In the genomic region with DNA sequence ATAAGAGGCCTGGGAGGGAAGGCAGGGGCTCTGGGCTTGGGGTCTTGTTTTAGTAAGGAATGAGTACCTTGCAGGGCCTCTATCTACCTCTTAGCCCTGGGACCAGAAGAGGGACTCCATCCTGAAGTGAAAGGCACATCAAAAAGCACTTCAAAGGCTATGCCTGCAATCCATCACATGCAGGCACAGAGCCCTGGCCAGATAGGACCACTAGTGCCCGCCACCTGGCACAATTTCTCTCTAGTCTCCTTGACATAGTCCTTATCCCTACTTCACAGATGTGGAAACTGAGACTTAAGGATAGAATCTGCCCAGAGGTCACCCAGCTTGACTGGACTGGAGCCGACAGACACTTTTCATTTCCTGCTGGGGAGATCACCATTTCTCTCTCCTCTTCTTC, we compare ENCODE assay signal across 17 cellular contexts. TPM values are rescaled to one million over a fixed set of nuclear protein-coding genes. Genes with fewer than 3 reads are reported as not detected.
DNase-seq lines count a peak whose midpoint lies in the region; ATAC-seq and TF ChIP-seq lines count a peak whose summit lies in the region.
"Had no signal": no experiment of that assay in that cellular context is flagged by ENCODE, and none has a peak within 500 bp of the region (broad histone marks: within the 10 kb centered on the region; RNA-seq: fewer than 3 reads in every experiment).

No MANE protein-coding gene starts in this region.

- H3K27me3 ChIP-seq in Panc1 (ENCODE audit: control insufficient read depth, insufficient read depth, low read length) (no peaks in the 10 kb centered on the region), endodermal cell (ENCODE audit: control insufficient read depth, insufficient read depth, low read length, poor library complexity, severe bottlenecking) (no peaks in the 10 kb centered on the region), mucosa of rectum (ENCODE audit: control insufficient read depth in 2 of 2, insufficient read depth in 2 of 2, low read length in 2 of 2) (no peaks in the 10 kb centered on the region)
- H3K27me3 ChIP-seq: body of pancreas had no signal

- intact Hi-C loops in Panc1 (cut with micrococcal nuclease; ENCODE audit: unreplicated experiment), result no loop called here

- no peaks in the 10 kb centered on the region for H3K27me3 Mint-ChIP-seq in endodermal cell (ENCODE audit: insufficient read depth)
- H3K27me3 Mint-ChIP-seq: activated CD4-positive, alpha-beta memory T cell treated with anti-CD3 and anti-CD28 coated beads for 36 hours; stimulated activated naive B cell treated with anti-CD40 and anti-IgM and Interleukin-4, amounts not matched to agents 10 μg/mL and 1 μg/mL and 100 μg/mL, for 72 hours had no signal

- H3K27ac ChIP-seq in Panc1 (ENCODE audit: low read length), result 0 out of 2 replicates have a peak overlapping the region, but pooled peaks have one; percentile 13
- H3K27ac ChIP-seq in endodermal cell (ENCODE audit: low read depth, low read length), result peak overlapping the region; percentile 96
- peak overlapping the region; percentile 14 to 54 for H3K27ac ChIP-seq in mucosa of rectum (ENCODE audit: low read depth in 2 of 2, low read length in 2 of 2)
- peak overlapping the region; percentile 58 for H3K27ac ChIP-seq in substantia nigra (ENCODE audit: low read depth, low read length, poor library complexity, severe bottlenecking)

- peaks cover 2% of the 10 kb centered on the region for H3K36me3 Mint-ChIP-seq in endodermal cell (ENCODE audit: low read depth)
- H3K36me3 Mint-ChIP-seq: activated CD4-positive, alpha-beta memory T cell treated with anti-CD3 and anti-CD28 coated beads for 36 hours; naive thymus-derived CD4-positive, alpha-beta T cell; stimulated activated naive B cell treated with anti-CD40 and anti-IgM and Interleukin-4, amounts not matched to agents 10 μg/mL and 1 μg/mL and 100 μg/mL, for 72 hours had no signal

- no peaks in the 10 kb centered on the region for H3K9me3 Mint-ChIP-seq in endodermal cell
- H3K9me3 Mint-ChIP-seq: activated CD4-positive, alpha-beta memory T cell treated with anti-CD3 and anti-CD28 coated beads for 36 hours; naive thymus-derived CD4-positive, alpha-beta T cell had no signal

- DNase-seq in Panc1 (ENCODE audit: low read depth, low spot score), result no peak
- no peak for DNase-seq in endodermal cell
- DNase-seq in substantia nigra (lab: John Stamatoyannopoulos, UW), result no peak
- DNase-seq in left lobe of liver (ENCODE audit: low spot score), result no peak
- DNase-seq: activated CD4-positive, alpha-beta memory T cell treated with anti-CD3 and anti-CD28 coated beads for 36 hours; activated effector memory CD4-positive, alpha-beta T cell treated with Interleukin-2 at 50 U/mL for 16 hours; AML-193; glutamatergic neuron; NCI-H1092 treated with DMSO at 0.1 percent for 48 hours; NCI-H2171; stimulated activated naive B cell treated with anti-CD40 and anti-IgM and Interleukin-4, amounts not matched to agents 10 μg/mL and 1 μg/mL and 100 μg/mL, for 72 hours had no signal

- no TSS peak for BruUV-seq in Panc1 (replicated peaks; lab: Mats Ljungman, UMichigan)

- WGBS in endodermal cell (ENCODE audit: insufficient coverage in 1 of 2, insufficient read length in 1 of 2), 2 experiments, result 36 to 77% methylated on average over 1 to 2 of the region's 2 CpGs

- no peak overlapping the region for H3K4me3 Mint-ChIP-seq in endodermal cell
- H3K4me3 Mint-ChIP-seq: activated CD4-positive, alpha-beta memory T cell treated with anti-CD3 and anti-CD28 coated beads for 36 hours; naive thymus-derived CD4-positive, alpha-beta T cell; stimulated activated naive B cell treated with anti-CD40 and anti-IgM and Interleukin-4, amounts not matched to agents 10 μg/mL and 1 μg/mL and 100 μg/mL, for 72 hours had no signal

- CTCF ChIA-PET in Panc1 (lab: Charles Lee), result no interaction called here

- H3K4me3 ChIP-seq in Panc1 (ENCODE audit: low read depth in 2 of 2, low read length in 2 of 2) (no peak overlapping the region), endodermal cell (ENCODE audit: low read length) (no peak overlapping the region), mucosa of rectum (ENCODE audit: low read length in 2 of 2) (no peak overlapping the region)
- H3K4me3 ChIP-seq: body of pancreas had no signal

- in situ Hi-C loops in Panc1 (cut with HindIII; ENCODE audit: low pct_unique_long_range_greater_than_20kb, low sequenced_read_pairs), result no loop called here

- ATAC-seq in Panc1 (no peak), HG03025 (IDR thresholded peaks at IDR 0.05; ENCODE audit: low FRiP score, unreplicated experiment) (no peak), HG03045 (IDR thresholded peaks at IDR 0.05; ENCODE audit: unreplicated experiment) (no peak), HG02981 (IDR thresholded peaks at IDR 0.05; ENCODE audit: unreplicated experiment) (no peak), left lobe of liver (no peak)
- ATAC-seq: naive thymus-derived CD4-positive, alpha-beta T cell; stimulated activated naive B cell treated with anti-CD40 and anti-IgM and Interleukin-4, amounts not matched to agents 10 μg/mL and 1 μg/mL and 100 μg/mL, for 72 hours had no signal

- H3K36me3 ChIP-seq in Panc1 (ENCODE audit: control insufficient read depth, insufficient read depth, low read length) (no peaks in the 10 kb centered on the region), endodermal cell (ENCODE audit: control insufficient read depth, insufficient read depth, low read length) (no peaks in the 10 kb centered on the region), mucosa of rectum (ENCODE audit: control insufficient read depth in 2 of 2, insufficient read depth in 2 of 2, low read length in 2 of 2) (no peaks in the 10 kb centered on the region)

- no peak overlapping the region for H3K9ac ChIP-seq in endodermal cell (ENCODE audit: extremely low read depth, low read length, poor library complexity, severe bottlenecking)
- H3K9ac ChIP-seq in mucosa of rectum (ENCODE audit: low read depth in 1 of 2, low read length in 2 of 2), result no peak overlapping the region

- no peaks in the 10 kb centered on the region for H3K9me3 ChIP-seq in Panc1 (ENCODE audit: control insufficient read depth, insufficient read depth, low read depth, low read length)
- H3K9me3 ChIP-seq in endodermal cell (ENCODE audit: control insufficient read depth, low read length), result no peaks in the 10 kb centered on the region
- no peaks in the 10 kb centered on the region for H3K9me3 ChIP-seq in mucosa of rectum (ENCODE audit: control insufficient read depth in 2 of 2, low read length in 2 of 2)
- H3K9me3 ChIP-seq: body of pancreas had no signal

- H3K4me1 Mint-ChIP-seq in endodermal cell, result peaks cover 15% of the 10 kb centered on the region
- H3K4me1 Mint-ChIP-seq: stimulated activated naive B cell treated with anti-CD40 and anti-IgM and Interleukin-4, amounts not matched to agents 10 μg/mL and 1 μg/mL and 100 μg/mL, for 72 hours had no signal

- H3K27ac Mint-ChIP-seq in endodermal cell, result no peak overlapping the region
- H3K27ac Mint-ChIP-seq: activated CD4-positive, alpha-beta memory T cell treated with anti-CD3 and anti-CD28 coated beads for 36 hours; naive thymus-derived CD4-positive, alpha-beta T cell; stimulated activated naive B cell treated with anti-CD40 and anti-IgM and Interleukin-4, amounts not matched to agents 10 μg/mL and 1 μg/mL and 100 μg/mL, for 72 hours had no signal

- H3K4me1 ChIP-seq in Panc1 (ENCODE audit: control insufficient read depth, insufficient read depth, low read length) (peaks cover 26% of the 10 kb centered on the region), endodermal cell (ENCODE audit: control insufficient read depth, insufficient read depth, low read length) (no peaks in the 10 kb centered on the region), mucosa of rectum (ENCODE audit: control insufficient read depth in 2 of 2, insufficient read depth in 2 of 2, low read length in 2 of 2) (peaks cover 9 to 13% of the 10 kb centered on the region in 2 donors)

- POLR2A ChIA-PET in Panc1 (lab: Charles Lee), result no interaction called here

- TF ChIP-seq CTCF in Panc1 (IDR thresholded peaks at IDR 0.05) (no peak), endodermal cell (conservative IDR thresholded peaks at IDR 0.05) (no peak)

RNA-seq across cellular contexts. Expression of a gene that starts 35.5 kb away (rescaled TPM):
- 116 TPM for total RNA-seq in Panc1 (2021; ENCODE audit: unreplicated experiment)
- 140 TPM for polyA plus RNA-seq in Panc1 (2012; ENCODE audit: insufficient read length)
- total RNA-seq in endodermal cell, result 10 to 100 TPM; 18.8 to 42.6 TPM
- polyA plus RNA-seq in endodermal cell (2013, experiment 1 of 2), result 57.9 TPM
- polyA plus RNA-seq in endodermal cell (2013, experiment 2 of 2), result 51.3 TPM
- total RNA-seq in left lobe of liver, result 5.5 TPM
- total RNA-seq: activated CD4-positive, alpha-beta memory T cell treated with anti-CD3 and anti-CD28 coated beads for 36 hours had no signal

Comparison
In these comparisons a context has a peak if more than half of its experiments do, and no peak if none do; other contexts are left out.
1. H3K27ac ChIP-seq: peak in every context shown above with its lines; median percentile 96 in endodermal cell; 58 in substantia nigra; 34 in mucosa of rectum; 13 in Panc1.